Comparison of ENCODE assay signal across 13 cellular contexts in genomic region chr14:96225745-96226151, GRCh38. TPM values are rescaled to one million over a fixed set of nuclear protein-coding genes. Genes with fewer than 3 reads are reported as not detected.
DNase-seq lines count a peak whose midpoint lies in the region; ATAC-seq, FAIRE-seq and TF ChIP-seq lines count a peak whose summit lies in the region.
"Had no signal": no experiment of that assay in that cellular context is flagged by ENCODE, and none has a peak within 500 bp of the region (broad histone marks: within the 10 kb centered on the region; RNA-seq: fewer than 3 reads in every experiment).

No MANE protein-coding gene starts in this region.

- H3K4me3 Mint-ChIP-seq in natural killer cell treated with Interleukin-12 subunit alpha and Interleukin-12 subunit beta and Interleukin-15 and Interleukin-18, amount 100 ng/mL, for 72 hours = no peak overlapping the region
- H3K4me3 Mint-ChIP-seq in naive thymus-derived CD4-positive, alpha-beta T cell = no peak overlapping the region
- H3K4me3 Mint-ChIP-seq: brain had no signal

- H3K36me3 ChIP-seq in naive thymus-derived CD4-positive, alpha-beta T cell (ENCODE audit: control insufficient read depth in 2 of 3, insufficient read depth in 3 of 3, low read length in 3 of 3) = no peaks in the 10 kb centered on the region

- peak; percentile 70 for TF ChIP-seq CTCF in fibroblast of the aortic adventitia (IDR thresholded peaks at IDR 0.05; ENCODE audit: insufficient read depth, low read length)

- no peaks in the 10 kb centered on the region for H3K4me1 Mint-ChIP-seq in natural killer cell treated with Interleukin-12 subunit alpha and Interleukin-12 subunit beta and Interleukin-15 and Interleukin-18, amount 100 ng/mL, for 72 hours (ENCODE audit: low read depth in 2 of 2)
- H3K4me1 Mint-ChIP-seq in naive thymus-derived CD4-positive, alpha-beta T cell = no peaks in the 10 kb centered on the region

- no peaks in the 10 kb centered on the region for H3K27me3 ChIP-seq in naive thymus-derived CD4-positive, alpha-beta T cell (ENCODE audit: control insufficient read depth in 2 of 2, insufficient read depth in 2 of 2, low read length in 2 of 2)

- H3K27me3 Mint-ChIP-seq in natural killer cell treated with Interleukin-12 subunit alpha and Interleukin-12 subunit beta and Interleukin-15 and Interleukin-18, amount 100 ng/mL, for 72 hours = peaks cover 6 to 11% of the 10 kb centered on the region in 2 donors
- peaks cover 0 to 13% (median 0%) of the 10 kb centered on the region in 5 donors for H3K27me3 Mint-ChIP-seq in naive thymus-derived CD4-positive, alpha-beta T cell

- no peaks in the 10 kb centered on the region for H3K36me3 Mint-ChIP-seq in natural killer cell treated with Interleukin-12 subunit alpha and Interleukin-12 subunit beta and Interleukin-15 and Interleukin-18, amount 100 ng/mL, for 72 hours
- H3K36me3 Mint-ChIP-seq in naive thymus-derived CD4-positive, alpha-beta T cell = no peaks in the 10 kb centered on the region

- no peak for ATAC-seq in natural killer cell treated with Interleukin-12 subunit alpha and Interleukin-12 subunit beta and Interleukin-15 and Interleukin-18, amount 100 ng/mL, for 72 hours
- no peak for ATAC-seq in naive thymus-derived CD4-positive, alpha-beta T cell
- ATAC-seq in GM21447 (IDR thresholded peaks at IDR 0.05; ENCODE audit: unreplicated experiment) = no peak
- no peak for ATAC-seq in GM18868 (IDR thresholded peaks at IDR 0.05; ENCODE audit: unreplicated experiment)

- no peak overlapping the region for H3K27ac ChIP-seq in naive thymus-derived CD4-positive, alpha-beta T cell (ENCODE audit: low read depth, low read length)

- H3K9me3 Mint-ChIP-seq in natural killer cell treated with Interleukin-12 subunit alpha and Interleukin-12 subunit beta and Interleukin-15 and Interleukin-18, amount 100 ng/mL, for 72 hours = no peaks in the 10 kb centered on the region
- peaks cover 0 to 13% (median 2%) of the 10 kb centered on the region in 11 donors for H3K9me3 Mint-ChIP-seq in naive thymus-derived CD4-positive, alpha-beta T cell

- H3K4me1 ChIP-seq in naive thymus-derived CD4-positive, alpha-beta T cell (ENCODE audit: control insufficient read depth in 2 of 2, insufficient read depth in 2 of 2, low read length in 2 of 2) = no peaks in the 10 kb centered on the region

- CTCF ChIA-PET in naive thymus-derived CD4-positive, alpha-beta T cell (lab: Charles Lee) = no interaction called here

- peak; percentile 58 for DNase-seq in EL
- peak; percentile 6 for DNase-seq in RCC 7860 (ENCODE audit: low spot score)
- DNase-seq in fibroblast of the aortic adventitia (ENCODE audit: low read depth) = peak; percentile 79
- peak; percentile 81 for DNase-seq in renal cortical epithelial cell (ENCODE audit: low read depth)
- DNase-seq in natural killer cell treated with Interleukin-12 subunit alpha and Interleukin-12 subunit beta and Interleukin-15 and Interleukin-18, amount 100 ng/mL, for 72 hours (ENCODE audit: low spot score) = no peak
- DNase-seq in naive thymus-derived CD4-positive, alpha-beta T cell = no peak
- DNase-seq: left cardiac atrium; NCI-H526 treated with DMSO at 0.1 percent for 48 hours; stimulated activated CD4-positive, alpha-beta T cell treated with anti-CD3 and anti-CD28 coated beads, Interleukin-2, amount 100 ng/mL, for 48 hours had no signal

- H3K4me3 ChIP-seq in fibroblast of the aortic adventitia (ENCODE audit: low read depth, low read length) = no peak overlapping the region
- no peak overlapping the region for H3K4me3 ChIP-seq in naive thymus-derived CD4-positive, alpha-beta T cell (ENCODE audit: low read length)

- H3K27ac Mint-ChIP-seq in natural killer cell treated with Interleukin-12 subunit alpha and Interleukin-12 subunit beta and Interleukin-15 and Interleukin-18, amount 100 ng/mL, for 72 hours = no peak overlapping the region
- H3K27ac Mint-ChIP-seq in naive thymus-derived CD4-positive, alpha-beta T cell = no peak overlapping the region

- POLR2A ChIA-PET in naive thymus-derived CD4-positive, alpha-beta T cell (lab: Charles Lee) = no interaction called here

- intact Hi-C loops in naive thymus-derived CD4-positive, alpha-beta T cell (cut with micrococcal nuclease) = no loop called here

- FAIRE-seq in RCC 7860 (lab: Jason Lieb, UNC) = no peak

- H3K9me3 ChIP-seq in naive thymus-derived CD4-positive, alpha-beta T cell (ENCODE audit: control insufficient read depth in 2 of 3, low read length in 3 of 3) = no peaks in the 10 kb centered on the region

RNA-seq across cellular contexts. Expression of gene BDKRB2, which starts 21.1 kb away (rescaled TPM):
- total RNA-seq in fibroblast of the aortic adventitia (ENCODE audit: low replicate concordance) (7.4 and 23.1 TPM in 2 replicates), renal cortical epithelial cell (3.6 and 6.1 TPM in 2 replicates)
- total RNA-seq in natural killer cell treated with Interleukin-12 subunit alpha and Interleukin-12 subunit beta and Interleukin-15 and Interleukin-18, amount 100 ng/mL, for 72 hours = not detected
- total RNA-seq in naive thymus-derived CD4-positive, alpha-beta T cell = not detected
- polyA plus RNA-seq in naive thymus-derived CD4-positive, alpha-beta T cell = under 1 TPM in 1 of 2 donors, not detected in 1; 0.08 TPM

RNA-seq across cellular contexts. Expression of gene BDKRB1, which starts 30.3 kb away (rescaled TPM):
- total RNA-seq in fibroblast of the aortic adventitia (ENCODE audit: low replicate concordance) (6.9 TPM in 1 of 2 replicates, not detected in the other), renal cortical epithelial cell (0.10 TPM in 1 of 2 replicates, not detected in the other)
- total RNA-seq in natural killer cell treated with Interleukin-12 subunit alpha and Interleukin-12 subunit beta and Interleukin-15 and Interleukin-18, amount 100 ng/mL, for 72 hours = not detected
- not detected for total RNA-seq in naive thymus-derived CD4-positive, alpha-beta T cell
- not detected for polyA plus RNA-seq in naive thymus-derived CD4-positive, alpha-beta T cell
- total RNA-seq: HT-29 had no signal

Comparison
In these comparisons a context has a peak if more than half of its experiments do, and no peak if none do; other contexts are left out.
1. DNase-seq: peak in EL (single experiment), RCC 7860 (single experiment), fibroblast of the aortic adventitia (single experiment) and renal cortical epithelial cell (single experiment); none in natural killer cell treated with Interleukin-12 subunit alpha and Interleukin-12 subunit beta and Interleukin-15 and Interleukin-18, amount 100 ng/mL, for 72 hours (single experiment) and naive thymus-derived CD4-positive, alpha-beta T cell (0 of 9).